22 cellular contexts compared by ENCODE assay signal in the genomic region with DNA sequence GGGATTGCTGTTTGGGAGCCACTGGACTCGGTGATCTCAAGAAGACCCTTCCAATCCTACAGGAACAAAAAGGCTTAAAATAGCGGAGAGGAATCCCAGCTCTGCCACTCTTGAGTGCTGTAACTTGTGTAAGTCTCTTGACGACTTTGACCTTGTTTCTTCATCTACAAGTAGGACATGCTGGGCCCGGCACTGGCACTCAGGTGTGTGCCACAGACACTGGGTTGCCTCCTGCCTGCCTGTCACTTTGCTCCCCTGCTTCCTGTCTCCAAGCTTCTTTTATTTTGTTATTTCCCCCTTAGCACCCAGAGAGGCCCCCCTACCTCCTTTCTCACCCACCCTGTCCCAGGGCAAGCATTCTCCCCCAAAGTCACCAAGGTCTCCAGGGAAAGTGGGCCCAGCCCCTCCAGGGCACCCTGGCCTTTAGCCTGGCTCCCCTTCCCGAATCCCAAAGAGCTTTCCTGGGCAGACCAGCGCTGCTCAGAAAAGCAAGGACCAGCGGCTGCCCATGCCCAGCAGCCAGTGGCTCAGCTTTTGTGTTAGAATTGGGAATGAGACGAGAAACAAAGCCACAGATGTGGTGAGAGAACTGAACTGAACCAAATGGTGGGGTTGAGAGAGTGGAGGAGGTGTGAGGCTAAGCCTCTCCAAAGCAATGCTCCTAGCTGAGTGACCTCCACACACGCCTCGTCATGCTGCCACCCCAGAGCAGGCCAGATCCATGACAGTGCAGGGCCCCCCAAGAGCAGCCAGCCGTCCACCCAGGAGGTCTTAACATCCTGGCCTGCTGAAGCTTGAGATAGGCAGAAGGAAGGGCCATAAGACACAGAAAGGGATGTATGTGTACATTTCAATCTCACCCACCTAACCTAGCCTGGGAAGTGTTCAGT. TPM values are rescaled to one million over a fixed set of nuclear protein-coding genes. Genes with fewer than 3 reads are reported as not detected.
DNase-seq lines count a peak whose midpoint lies in the region; ATAC-seq, FAIRE-seq and TF ChIP-seq lines count a peak whose summit lies in the region.
"Had no signal": no experiment of that assay in that cellular context is flagged by ENCODE, and none has a peak within 500 bp of the region (broad histone marks: within the 10 kb centered on the region; RNA-seq: fewer than 3 reads in every experiment).

No MANE protein-coding gene starts in this region.

- peak overlapping the region; percentile 88 for H3K4me3 Mint-ChIP-seq in MCF 10A (ENCODE audit: unreplicated experiment)
- H3K4me3 Mint-ChIP-seq: effector memory CD8-positive, alpha-beta T cell had no signal

- no peak for TF ChIP-seq RAD21 in SK-N-SH (IDR thresholded peaks at IDR 0.05; ENCODE audit: low read length)

- no peak for TF ChIP-seq EP300 in SK-N-SH (IDR thresholded peaks at IDR 0.05; ENCODE audit: borderline replicate concordance in 1 of 2, low read depth in 1 of 2, low read length in 1 of 2)

- H3K27me3 ChIP-seq in SK-N-SH (ENCODE audit: insufficient read depth), result no peaks in the 10 kb centered on the region; the same call in 1 of the 2 replicates
- H3K27me3 ChIP-seq in keratinocyte (ENCODE audit: control insufficient read depth, extremely low read depth, insufficient read depth, low read length), result no peaks in the 10 kb centered on the region
- peaks cover 0 to 18% (median 0%) of the 10 kb centered on the region in 7 donors for H3K27me3 ChIP-seq in spleen (replicated peaks in 1 of 7)
- H3K27me3 ChIP-seq in testis, result no peaks in the 10 kb centered on the region
- H3K27me3 ChIP-seq: BLaER1 treated with 17β-estradiol and CSF1 and Interleukin-3, amounts not matched to agents 10 nM and 100 nM; pancreas; thyroid gland had no signal

- H3K4me2 ChIP-seq in SK-N-SH (no peak overlapping the region), keratinocyte (ENCODE audit: control insufficient read depth, extremely low read depth, insufficient read depth, low read depth, low read length) (peak overlapping the region; percentile 93)
- H3K4me2 ChIP-seq: BLaER1 treated with 17β-estradiol and CSF1 and Interleukin-3, amounts not matched to agents 10 nM and 100 nM; smooth muscle cell had no signal

- H3K79me2 ChIP-seq in SK-N-SH (ENCODE audit: insufficient read depth) (no peaks in the 10 kb centered on the region), keratinocyte (ENCODE audit: control insufficient read depth, insufficient read depth, low read length) (peaks cover 81% of the 10 kb centered on the region)

- H2AFZ ChIP-seq in SK-N-SH (ENCODE audit: low read depth) (no peak overlapping the region), keratinocyte (ENCODE audit: control insufficient read depth, low read length) (no peak overlapping the region)

- H3K4me3 ChIP-seq in SK-N-SH (ENCODE audit: low read depth in 2 of 2, low read length in 1 of 2) (no peak overlapping the region), keratinocyte (ENCODE audit: control insufficient read depth in 2 of 3, extremely low read depth in 1 of 3, insufficient read depth in 2 of 3, low read depth in 1 of 3, low read length in 3 of 3) (peak overlapping the region; percentile 1 to 97 (median 87)), spleen (no peak overlapping the region), testis (no peak overlapping the region)
- H3K4me3 ChIP-seq: BLaER1 treated with 17β-estradiol and CSF1 and Interleukin-3, amounts not matched to agents 10 nM and 100 nM; pancreas; smooth muscle cell; thyroid gland had no signal

- no peaks in the 10 kb centered on the region for H3K27me3 Mint-ChIP-seq in MCF 10A (ENCODE audit: insufficient read depth, unreplicated experiment)

- H3K9me3 ChIP-seq in SK-N-SH (no peaks in the 10 kb centered on the region), keratinocyte (ENCODE audit: control insufficient read depth, low read depth, low read length) (no peaks in the 10 kb centered on the region), spleen (no peaks in the 10 kb centered on the region), testis (no peaks in the 10 kb centered on the region)
- H3K9me3 ChIP-seq: BLaER1 treated with 17β-estradiol and CSF1 and Interleukin-3, amounts not matched to agents 10 nM and 100 nM; pancreas; thyroid gland had no signal

- TF ChIP-seq CTCF in SK-N-SH (IDR thresholded peaks at IDR 0.05), result no peak
- no peak for TF ChIP-seq CTCF in MCF 10A (IDR thresholded peaks at IDR 0.05; ENCODE audit: unreplicated experiment)
- TF ChIP-seq CTCF in keratinocyte (optimal IDR thresholded peaks at IDR 0.05 in 1 of 3, IDR thresholded peaks at IDR 0.05 in 1 of 3, conservative IDR thresholded peaks at IDR 0.05 in 1 of 3; ENCODE audit: extremely low read depth in 1 of 3, insufficient read depth in 2 of 3, low read length in 3 of 3), result no peak
- TF ChIP-seq CTCF in spleen (IDR thresholded peaks at IDR 0.05 in 8 of 11, conservative IDR thresholded peaks at IDR 0.05 in 3 of 11), result no peak
- TF ChIP-seq CTCF in testis (IDR thresholded peaks at IDR 0.05), result no peak

- dilution Hi-C loops in keratinocyte (cut with MboI; ENCODE audit: extremely low pct_ligation_motif_present, low sequenced_read_pairs), result no loop called here

- CTCF ChIA-PET in SK-N-SH (lab: Yijun Ruan, JAX), result interaction anchor here (0.9 to 2.7 kb wide), 5 partner anchors 10 to 167 kb away, joined by 3 to 9 read pairs (median 3); no protein-coding TSS in a partner anchor
- CTCF ChIA-PET in MCF 10A (lab: Yijun Ruan, JAX), result interaction anchor here (0.6 to 7.7 kb wide), 6 partner anchors 11 to 994 kb away, joined by 3 to 68 read pairs (median 4); no protein-coding TSS in a partner anchor

- intact Hi-C loops in MCF 10A (cut with micrococcal nuclease) (no loop called here), spleen (cut with DNase I; ENCODE audit: low total_unique reads) (no loop called here), testis (cut with DNase I; ENCODE audit: low total_unique reads) (no loop called here)

- FAIRE-seq in keratinocyte (lab: Jason Lieb, UNC), result peak; percentile 57
- FAIRE-seq: GM12892, pancreas had no signal

- ATAC-seq in SK-N-SH treated with all-trans-retinoic acid at 6 μM for 48 hours (no peak), GM21390 (IDR thresholded peaks at IDR 0.05; ENCODE audit: unreplicated experiment) (no peak), GM19397 (IDR thresholded peaks at IDR 0.05; ENCODE audit: unreplicated experiment) (no peak)
- ATAC-seq: effector memory CD8-positive, alpha-beta T cell; left colon had no signal

- DNase-seq in SK-N-SH, result peak; percentile 27
- DNase-seq in MCF 10A (ENCODE audit: unreplicated experiment), result no peak
- no peak for DNase-seq in keratinocyte (ENCODE audit: low read depth, low spot score)
- DNase-seq in spleen, result peak; percentile 58
- no peak for DNase-seq in testis
- DNase-seq: activated CD4-positive, alpha-beta T cell treated with anti-CD3 and anti-CD28 coated beads for 48 hours; caudate nucleus; effector memory CD8-positive, alpha-beta T cell; GDM1; left colon; NCI-H2081; NCI-H510A treated with DMSO at 0.1 percent for 48 hours; OCI-M1; T-helper 9 cell; thyroid gland had no signal

- WGBS in SK-N-SH (ENCODE audit: low lambda C conversion rate), result 31% methylated on average over 8 of the region's 11 CpGs
- WGBS in spleen, 5 donors, result 76 to 89% (median 86%) methylated on average over 11 of the region's 11 CpGs
- WGBS in testis, 2 donors, result 96 to 97% methylated on average over 11 of the region's 11 CpGs

- POLR2A ChIA-PET in SK-N-SH (lab: Yijun Ruan, JAX) (no interaction called here), MCF 10A (lab: Yijun Ruan, JAX) (interaction anchor here (0.9 to 8.0 kb wide), 3 partner anchors 10 to 439 kb away, joined by 3 to 153 read pairs (median 4); no protein-coding TSS in a partner anchor)

- TF ChIP-seq POLR2A in spleen (IDR thresholded peaks at IDR 0.05), result no peak
- TF ChIP-seq POLR2A in testis (IDR thresholded peaks at IDR 0.05), result no peak

- no peak overlapping the region for H3K27ac Mint-ChIP-seq in MCF 10A (ENCODE audit: low read depth, unreplicated experiment)
- H3K27ac Mint-ChIP-seq: effector memory CD8-positive, alpha-beta T cell had no signal

- no peaks in the 10 kb centered on the region for H3K9me2 ChIP-seq in SK-N-SH

- no peak overlapping the region for H3K9ac ChIP-seq in SK-N-SH
- H3K9ac ChIP-seq in keratinocyte (ENCODE audit: control insufficient read depth, extremely low read depth, insufficient read depth, low read length), result peak overlapping the region; percentile 96
- H3K9ac ChIP-seq: BLaER1 treated with 17β-estradiol and CSF1 and Interleukin-3, amounts not matched to agents 10 nM and 100 nM had no signal

- H4K20me1 ChIP-seq in SK-N-SH (ENCODE audit: insufficient read depth), result no peaks in the 10 kb centered on the region
- peaks cover 2% of the 10 kb centered on the region for H4K20me1 ChIP-seq in keratinocyte (ENCODE audit: control insufficient read depth, extremely low read depth, insufficient read depth, low read length)

- no TSS peak for BruUV-seq in MCF 10A (replicated peaks; lab: Mats Ljungman, UMichigan)

- peaks cover 63% of the 10 kb centered on the region for H3K4me1 Mint-ChIP-seq in MCF 10A (ENCODE audit: insufficient read depth, unreplicated experiment)

- no peaks in the 10 kb centered on the region for H3K9me1 ChIP-seq in keratinocyte (ENCODE audit: control insufficient read depth, extremely low read depth, insufficient read depth, low read length)

- H3K27ac ChIP-seq in SK-N-SH (ENCODE audit: low read depth in 2 of 2, low read length in 1 of 2), result no peak overlapping the region
- peak overlapping the region; percentile 90 for H3K27ac ChIP-seq in keratinocyte (ENCODE audit: control insufficient read depth, insufficient read depth, low read length)
- H3K27ac ChIP-seq in spleen, result no peak overlapping the region
- no peak overlapping the region for H3K27ac ChIP-seq in testis
- H3K27ac ChIP-seq: BLaER1 treated with 17β-estradiol and CSF1 and Interleukin-3, amounts not matched to agents 10 nM and 100 nM; thyroid gland had no signal

- H3K36me3 Mint-ChIP-seq in MCF 10A (ENCODE audit: insufficient read depth, unreplicated experiment), result peaks cover 15% of the 10 kb centered on the region

- no peaks in the 10 kb centered on the region for H3K9me3 Mint-ChIP-seq in MCF 10A (ENCODE audit: unreplicated experiment)
- H3K9me3 Mint-ChIP-seq: effector memory CD8-positive, alpha-beta T cell had no signal

- H3K4me1 ChIP-seq in SK-N-SH (ENCODE audit: control insufficient read depth in 1 of 2, insufficient read depth in 2 of 2, low read depth in 1 of 2, low read length in 1 of 2) (peaks cover 0 to 25% of the 10 kb centered on the region in 2 experiments; a peak in 1 of 4 replicates), keratinocyte (ENCODE audit: control insufficient read depth, extremely low read depth, insufficient read depth, low read length) (peaks cover 75% of the 10 kb centered on the region), spleen (no peaks in the 10 kb centered on the region), testis (no peaks in the 10 kb centered on the region)
- H3K4me1 ChIP-seq: BLaER1 treated with 17β-estradiol and CSF1 and Interleukin-3, amounts not matched to agents 10 nM and 100 nM; pancreas had no signal

- H3F3A ChIP-seq in SK-N-SH (replicated peaks; ENCODE audit: insufficient read depth), result no peaks in the 10 kb centered on the region

- H3K36me3 ChIP-seq in SK-N-SH (replicated peaks in 1 of 2; ENCODE audit: control insufficient read depth in 1 of 2, insufficient read depth in 2 of 2, low read length in 1 of 2) (no peaks in the 10 kb centered on the region), keratinocyte (ENCODE audit: control insufficient read depth in 2 of 2, extremely low read depth in 1 of 2, insufficient read depth in 2 of 2, low read length in 2 of 2) (peaks cover 25 to 44% of the 10 kb centered on the region in 2 experiments), spleen (no peaks in the 10 kb centered on the region), testis (ENCODE audit: low read depth, missing control alignments) (no peaks in the 10 kb centered on the region)
- H3K36me3 ChIP-seq: BLaER1 treated with 17β-estradiol and CSF1 and Interleukin-3, amounts not matched to agents 10 nM and 100 nM; pancreas; thyroid gland had no signal

RNA-seq across cellular contexts. Expression of a gene that starts 4.5 kb away (rescaled TPM):
- 0.03 TPM in 1 of 2 replicates, not detected in the other for polyA plus RNA-seq in SK-N-SH (2012; rRNA removed)
- 0.03 TPM in 1 of 2 replicates, not detected in the other for polyA plus RNA-seq in SK-N-SH (2012; cell fraction: cytosol; rRNA removed)
- polyA plus RNA-seq in SK-N-SH (2012; cell fraction: nucleus; rRNA removed), result 0.05 TPM in 1 of 2 replicates, not detected in the other
- 60.9 and 93.4 TPM in 2 replicates for total RNA-seq in MCF 10A (2022)
- 303 to 611 TPM (median 463 TPM) in 3 replicates for polyA plus RNA-seq in keratinocyte
- 1,306 TPM for polyA plus RNA-seq in keratinocyte (2011; ENCODE audit: low read depth)
- polyA plus RNA-seq in keratinocyte (2011; cell fraction: cytosol; rRNA removed), result 465 and 526 TPM in 2 replicates
- 422 and 529 TPM in 2 replicates for polyA plus RNA-seq in keratinocyte (2011; cell fraction: nucleus; rRNA removed)
- 316 and 929 TPM in 2 replicates for polyA plus RNA-seq in keratinocyte (2012; ENCODE audit: low replicate concordance)
- polyA minus RNA-seq in keratinocyte, result 758 to 1,045 TPM (median 830 TPM) in 3 replicates
- 496 TPM for polyA minus RNA-seq in keratinocyte (2011; cell fraction: cytosol; rRNA and poly(A)+ RNA removed)
- 293 and 344 TPM in 2 replicates for polyA minus RNA-seq in keratinocyte (2011; cell fraction: nucleus; rRNA and poly(A)+ RNA removed)
- total RNA-seq in spleen, result 1 to 10 TPM in 2 of 7 donors, under 1 TPM in 1, not detected in 4; 0.81 to 2.0 (median 1.2) TPM
- under 1 TPM; 0.03 to 0.64 (median 0.20) TPM for polyA plus RNA-seq in spleen
- 10 to 100 TPM; 11.6 to 12.3 TPM for total RNA-seq in testis
- polyA plus RNA-seq in testis (ENCODE audit: insufficient read depth, low read depth, low replicate concordance), result 18.2 TPM

Comparison
In these comparisons a context has a peak if more than half of its experiments do, and no peak if none do; other contexts are left out.
1. DNase-seq: peak in SK-N-SH (single experiment) and spleen (single experiment); none in MCF 10A (single experiment), keratinocyte (single experiment) and testis (single experiment).
2. H3K4me3 ChIP-seq: peak in keratinocyte (3 of 3); none in SK-N-SH (0 of 2), spleen (0 of 8) and testis (0 of 2).
3. RNA of a gene that starts 4.5 kb away (polyA plus RNA-seq): 303 to 1,306 TPM in keratinocyte; 18.2 TPM in testis (single experiment), 0.03 to 0.64 TPM in spleen and 0.03 to 0.05 TPM in SK-N-SH; every median in the first group is over 10 times any median in the second.